13 cellular contexts compared by ENCODE assay signal in genomic region chr6:37061157-37061804, GRCh38. TPM values are rescaled to one million over a fixed set of nuclear protein-coding genes. Genes with fewer than 3 reads are reported as not detected.
DNase-seq lines count a peak whose midpoint lies in the region; ATAC-seq and TF ChIP-seq lines count a peak whose summit lies in the region.
"Had no signal": no experiment of that assay in that cellular context is flagged by ENCODE, and none has a peak within 500 bp of the region (broad histone marks: within the 10 kb centered on the region; RNA-seq: fewer than 3 reads in every experiment).

No MANE protein-coding gene starts in this region.

- no peak overlapping the region for H3K4me2 ChIP-seq in parathyroid adenoma (ENCODE audit: low read length)

- H3K36me3 Mint-ChIP-seq in activated CD4-positive, alpha-beta T cell treated with anti-CD3 and anti-CD28 coated beads, Interleukin-2, amount 10 ng/mL, durations not matched to agents 7 days and 5 days (ENCODE audit: low read depth): no peaks in the 10 kb centered on the region
- H3K36me3 Mint-ChIP-seq in T-helper 2 cell treated with Interferon-gamma antibody and Interleukin-4, amounts not matched to agents 5 μg/mL and 100 μg/mL, for 36 hours (ENCODE audit: low read depth): no peaks in the 10 kb centered on the region

- no peaks in the 10 kb centered on the region for H3K9me3 Mint-ChIP-seq in activated CD4-positive, alpha-beta T cell treated with anti-CD3 and anti-CD28 coated beads, Interleukin-2, amount 10 ng/mL, durations not matched to agents 7 days and 5 days
- H3K9me3 Mint-ChIP-seq in T-helper 2 cell treated with Interferon-gamma antibody and Interleukin-4, amounts not matched to agents 5 μg/mL and 100 μg/mL, for 36 hours: no peaks in the 10 kb centered on the region

- H3K4me3 Mint-ChIP-seq in activated CD4-positive, alpha-beta T cell treated with anti-CD3 and anti-CD28 coated beads, Interleukin-2, amount 10 ng/mL, durations not matched to agents 7 days and 5 days: no peak overlapping the region
- H3K4me3 Mint-ChIP-seq in T-helper 2 cell treated with Interferon-gamma antibody and Interleukin-4, amounts not matched to agents 5 μg/mL and 100 μg/mL, for 36 hours: no peak overlapping the region

- H2AFZ ChIP-seq in parathyroid adenoma: peak overlapping the region; percentile 27

- H3K9ac ChIP-seq in parathyroid adenoma: no peak overlapping the region

- H3K4me3 ChIP-seq in Peyer's patch: no peak overlapping the region
- H3K4me3 ChIP-seq in parathyroid adenoma (ENCODE audit: low read depth, low read length): no peak overlapping the region

- CTCF ChIA-PET in activated CD4-positive, alpha-beta T cell treated with anti-CD3 and anti-CD28 coated beads, Interleukin-2, amount 10 ng/mL, durations not matched to agents 7 days and 5 days (lab: Charles Lee): interaction anchor here (0.6 to 0.7 kb wide), 2 partner anchors 10 to 1698 kb away, joined by 3 to 9 read pairs; no protein-coding TSS in a partner anchor

- DNase-seq in C1 segment of cervical spinal cord (lab: John Stamatoyannopoulos, UW) (peak in 9 of 14 donors; percentile 6 to 74 (median 62)), Peyer's patch (peak in 2 of 3 donors; percentile 74 to 80), left ventricle myocardium superior (peak; percentile 56), NCI-H1436 (lab: John Stamatoyannopoulos, UW) (no peak)
- DNase-seq in activated effector memory CD4-positive, alpha-beta T cell treated with Interleukin-2 at 50 U/mL for 16 hours: no peak
- DNase-seq in activated CD4-positive, alpha-beta T cell treated with anti-CD3 and anti-CD28 coated beads, Interleukin-2, amount 10 ng/mL, durations not matched to agents 7 days and 5 days: no peak
- no peak for DNase-seq in T-helper 2 cell treated with Interferon-gamma antibody and Interleukin-4, amounts not matched to agents 5 μg/mL and 100 μg/mL, for 36 hours (ENCODE audit: low spot score)
- DNase-seq: activated CD4-positive, alpha-beta T cell treated with anti-CD3 and anti-CD28 coated beads, Interleukin-2, amount 50 U/mL, for 4 hours; NCI-H187; stimulated activated CD4-positive, alpha-beta T cell treated with anti-CD3 and anti-CD28 coated beads, Interleukin-12 subunit alpha, Interleukin-12 subunit beta, amount 100 ng/mL, for 4 hours had no signal

- intact Hi-C loops in left ventricle myocardium superior (cut with micrococcal nuclease): no loop called here

- H3K36me3 ChIP-seq in Peyer's patch (no peaks in the 10 kb centered on the region), parathyroid adenoma (ENCODE audit: control insufficient read depth, insufficient read depth, low read length) (no peaks in the 10 kb centered on the region)

- H3K79me2 ChIP-seq in parathyroid adenoma: no peaks in the 10 kb centered on the region

- H3K27me3 ChIP-seq in Peyer's patch (no peaks in the 10 kb centered on the region), parathyroid adenoma (ENCODE audit: control insufficient read depth, insufficient read depth, low read length) (no peaks in the 10 kb centered on the region)

- H3K27ac ChIP-seq in Peyer's patch (peak overlapping the region in 3 of 4 donors; percentile 19 to 87 (median 55)), parathyroid adenoma (no peak overlapping the region)

- POLR2A ChIA-PET in activated CD4-positive, alpha-beta T cell treated with anti-CD3 and anti-CD28 coated beads, Interleukin-2, amount 10 ng/mL, durations not matched to agents 7 days and 5 days (lab: Charles Lee): interaction anchor here (0.6 kb wide), 1 partner anchor 148 kb away, joined by 8 read pairs; no protein-coding TSS in a partner anchor

- ATAC-seq in left ventricle myocardium superior: peak; percentile 82
- ATAC-seq: esophagus mucosa had no signal

- no peak for TF ChIP-seq CTCF in Peyer's patch (IDR thresholded peaks at IDR 0.05)
- TF ChIP-seq CTCF in parathyroid adenoma (IDR thresholded peaks at IDR 0.05): no peak

- no peak overlapping the region for H3K27ac Mint-ChIP-seq in activated CD4-positive, alpha-beta T cell treated with anti-CD3 and anti-CD28 coated beads, Interleukin-2, amount 10 ng/mL, durations not matched to agents 7 days and 5 days
- H3K27ac Mint-ChIP-seq in T-helper 2 cell treated with Interferon-gamma antibody and Interleukin-4, amounts not matched to agents 5 μg/mL and 100 μg/mL, for 36 hours: no peak overlapping the region

- no peaks in the 10 kb centered on the region for H3K9me3 ChIP-seq in Peyer's patch
- H3K9me3 ChIP-seq in parathyroid adenoma (ENCODE audit: control insufficient read depth, low read length): no peaks in the 10 kb centered on the region

- H3K4me1 Mint-ChIP-seq in activated CD4-positive, alpha-beta T cell treated with anti-CD3 and anti-CD28 coated beads, Interleukin-2, amount 10 ng/mL, durations not matched to agents 7 days and 5 days: peaks cover 7% of the 10 kb centered on the region
- peaks cover 16% of the 10 kb centered on the region for H3K4me1 Mint-ChIP-seq in T-helper 2 cell treated with Interferon-gamma antibody and Interleukin-4, amounts not matched to agents 5 μg/mL and 100 μg/mL, for 36 hours (ENCODE audit: low read depth)

- H3K27me3 Mint-ChIP-seq in activated CD4-positive, alpha-beta T cell treated with anti-CD3 and anti-CD28 coated beads, Interleukin-2, amount 10 ng/mL, durations not matched to agents 7 days and 5 days: no peaks in the 10 kb centered on the region
- no peaks in the 10 kb centered on the region for H3K27me3 Mint-ChIP-seq in T-helper 2 cell treated with Interferon-gamma antibody and Interleukin-4, amounts not matched to agents 5 μg/mL and 100 μg/mL, for 36 hours (ENCODE audit: low read depth)

- TF ChIP-seq POLR2A in Peyer's patch (IDR thresholded peaks at IDR 0.05): peak in 1 of 2 donors; percentile 31

- peaks cover 0 to 20% (median 3%) of the 10 kb centered on the region in 4 donors for H3K4me1 ChIP-seq in Peyer's patch
- no peaks in the 10 kb centered on the region for H3K4me1 ChIP-seq in parathyroid adenoma

RNA-seq across cellular contexts. Expression of gene FGD2, which starts 55.8 kb away (rescaled TPM):
- total RNA-seq in Peyer's patch (100 to 1,000 TPM in 1 of 4 donors, 10 to 100 TPM in 2, 1 to 10 TPM in 1; 2.5 to 292 (median 34.9) TPM), left ventricle myocardium superior (8.0 TPM)
- 1 to 10 TPM; 1.5 to 2.1 TPM for total RNA-seq in activated CD4-positive, alpha-beta T cell treated with anti-CD3 and anti-CD28 coated beads, Interleukin-2, amount 10 ng/mL, durations not matched to agents 7 days and 5 days
- total RNA-seq: Daoy had no signal

Comparison
In these comparisons a context has a peak if more than half of its experiments do, and no peak if none do; other contexts are left out.
1. DNase-seq: peak in C1 segment of cervical spinal cord (9 of 14), Peyer's patch (2 of 3) and left ventricle myocardium superior (single experiment); none in NCI-H1436 (single experiment), activated effector memory CD4-positive, alpha-beta T cell treated with Interleukin-2 at 50 U/mL for 16 hours (single experiment), activated CD4-positive, alpha-beta T cell treated with anti-CD3 and anti-CD28 coated beads, Interleukin-2, amount 10 ng/mL, durations not matched to agents 7 days and 5 days (single experiment) and T-helper 2 cell treated with Interferon-gamma antibody and Interleukin-4, amounts not matched to agents 5 μg/mL and 100 μg/mL, for 36 hours (single experiment).